In the genomic region with DNA sequence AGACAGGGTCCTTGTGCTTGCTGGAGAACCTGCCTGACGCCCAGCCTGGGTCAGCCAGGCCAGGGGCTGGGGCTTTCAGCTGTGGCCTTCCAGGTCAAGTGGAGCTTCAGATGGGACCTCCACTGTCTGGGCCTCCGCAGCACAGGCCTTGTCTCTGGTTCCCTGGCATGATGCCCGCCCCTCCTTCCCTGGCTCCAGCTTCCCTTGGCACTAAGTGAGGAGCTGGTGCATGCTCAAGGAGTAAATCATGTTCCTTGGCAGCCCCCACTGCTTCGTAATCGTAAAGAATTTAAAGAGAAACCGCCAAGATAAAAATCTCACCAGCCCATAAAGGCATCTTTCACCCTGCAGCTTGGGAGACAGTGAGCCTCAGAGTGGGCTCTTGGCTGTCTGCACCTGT, we compare ENCODE assay signal across 10 cellular contexts. TPM values are rescaled to one million over a fixed set of nuclear protein-coding genes. Genes with fewer than 3 reads are reported as not detected.
DNase-seq lines count a peak whose midpoint lies in the region; ATAC-seq, FAIRE-seq and TF ChIP-seq lines count a peak whose summit lies in the region.
"Had no signal": no experiment of that assay in that cellular context is flagged by ENCODE, and none has a peak within 500 bp of the region (broad histone marks: within the 10 kb centered on the region; RNA-seq: fewer than 3 reads in every experiment).

No MANE protein-coding gene starts in this region.

- H3K27me3 ChIP-seq in astrocyte (ENCODE audit: insufficient read depth, low read length) (no peaks in the 10 kb centered on the region), keratinocyte (ENCODE audit: control insufficient read depth, extremely low read depth, insufficient read depth, low read length) (no peaks in the 10 kb centered on the region), stomach (no peaks in the 10 kb centered on the region)
- no peaks in the 10 kb centered on the region for H3K27me3 ChIP-seq in CD4-positive, alpha-beta T cell (ENCODE audit: control insufficient read depth, insufficient read depth, low read length)

- TF ChIP-seq CTCF in astrocyte (IDR thresholded peaks at IDR 0.05; ENCODE audit: insufficient read depth, low read depth, low read length) (no peak), keratinocyte (optimal IDR thresholded peaks at IDR 0.05 in 1 of 3, IDR thresholded peaks at IDR 0.05 in 1 of 3, conservative IDR thresholded peaks at IDR 0.05 in 1 of 3; ENCODE audit: extremely low read depth in 1 of 3, insufficient read depth in 2 of 3, low read length in 3 of 3) (no peak), stomach (IDR thresholded peaks at IDR 0.05) (no peak)
- TF ChIP-seq CTCF in CD4-positive, alpha-beta T cell (IDR thresholded peaks at IDR 0.05) = no peak

- ATAC-seq in CD4-positive, alpha-beta T cell (ENCODE audit: poor library complexity) = no peak
- ATAC-seq: stimulated activated naive CD8-positive, alpha-beta T cell treated with anti-CD3 and anti-CD28 coated beads, Interleukin-15, amount 100 ng/mL, for 72 hours had no signal

- H3K27ac ChIP-seq in astrocyte (ENCODE audit: low read depth, low read length) (no peak overlapping the region), keratinocyte (ENCODE audit: control insufficient read depth, insufficient read depth, low read length) (peak overlapping the region; percentile 66), stomach (peak overlapping the region; percentile 75 to 90 (median 85))
- no peak overlapping the region for H3K27ac ChIP-seq in CD4-positive, alpha-beta T cell (ENCODE audit: low read depth, low read length)

- peak overlapping the region; percentile 70 for H3K4me2 ChIP-seq in astrocyte (ENCODE audit: low read length)
- H3K4me2 ChIP-seq in keratinocyte (ENCODE audit: control insufficient read depth, extremely low read depth, insufficient read depth, low read depth, low read length) = peak overlapping the region; percentile 68

- H3K9me3 Mint-ChIP-seq in astrocyte (ENCODE audit: unreplicated experiment) = no peaks in the 10 kb centered on the region
- no peaks in the 10 kb centered on the region for H3K9me3 Mint-ChIP-seq in CD4-positive, alpha-beta T cell
- H3K9me3 Mint-ChIP-seq: stimulated activated naive CD8-positive, alpha-beta T cell treated with anti-CD3 and anti-CD28 coated beads, Interleukin-15, amount 100 ng/mL, for 72 hours had no signal

- H4K20me1 ChIP-seq in astrocyte (ENCODE audit: insufficient read depth, low read length) (peaks cover 4% of the 10 kb centered on the region), keratinocyte (ENCODE audit: control insufficient read depth, extremely low read depth, insufficient read depth, low read length) (no peaks in the 10 kb centered on the region)

- POLR2A ChIA-PET in CD4-positive, alpha-beta T cell (lab: Charles Lee) = no interaction called here

- no peak overlapping the region for H3K4me3 Mint-ChIP-seq in astrocyte (ENCODE audit: unreplicated experiment)
- no peak overlapping the region for H3K4me3 Mint-ChIP-seq in CD4-positive, alpha-beta T cell
- H3K4me3 Mint-ChIP-seq: stimulated activated naive CD8-positive, alpha-beta T cell treated with anti-CD3 and anti-CD28 coated beads, Interleukin-15, amount 100 ng/mL, for 72 hours had no signal

- DNase-seq in GM04504 (ENCODE audit: low read depth) (peak; percentile 90), astrocyte (ENCODE audit: low read depth) (peak; percentile 92), keratinocyte (ENCODE audit: low read depth, low spot score) (no peak), stomach (peak; percentile 92), NCI-H2029 (lab: John Stamatoyannopoulos, UW) (no peak), NOMO-1 (lab: John Stamatoyannopoulos, UW; ENCODE audit: unreplicated experiment in 2 of 2) (no peak), T-helper 9 cell (no peak)
- no peak for DNase-seq in CD4-positive, alpha-beta T cell
- DNase-seq: MV-4-11; stimulated activated naive CD8-positive, alpha-beta T cell treated with anti-CD3 and anti-CD28 coated beads, Interleukin-15, amount 100 ng/mL, for 72 hours had no signal

- dilution Hi-C loops in keratinocyte (cut with MboI; ENCODE audit: extremely low pct_ligation_motif_present, low sequenced_read_pairs) = no loop called here

- peaks cover 35% of the 10 kb centered on the region for H3K27me3 Mint-ChIP-seq in astrocyte (ENCODE audit: low read depth, unreplicated experiment)
- H3K27me3 Mint-ChIP-seq in CD4-positive, alpha-beta T cell = peaks cover under 1% of the 10 kb centered on the region
- H3K27me3 Mint-ChIP-seq: stimulated activated naive CD8-positive, alpha-beta T cell treated with anti-CD3 and anti-CD28 coated beads, Interleukin-15, amount 100 ng/mL, for 72 hours had no signal

- H2AFZ ChIP-seq in astrocyte (ENCODE audit: low read depth, low read length) (no peak overlapping the region), keratinocyte (ENCODE audit: control insufficient read depth, low read length) (no peak overlapping the region)

- peaks cover 56% of the 10 kb centered on the region for H3K4me1 ChIP-seq in astrocyte (ENCODE audit: insufficient read depth, low read length)
- peaks cover 99% of the 10 kb centered on the region for H3K4me1 ChIP-seq in keratinocyte (ENCODE audit: control insufficient read depth, extremely low read depth, insufficient read depth, low read length)
- H3K4me1 ChIP-seq in stomach = peaks cover 99 to 100% (median 100%) of the 10 kb centered on the region in 4 donors

- H3K9ac ChIP-seq in astrocyte (ENCODE audit: low read length) (no peak overlapping the region), keratinocyte (ENCODE audit: control insufficient read depth, extremely low read depth, insufficient read depth, low read length) (peak overlapping the region; percentile 38)

- H3K9me3 ChIP-seq in astrocyte (ENCODE audit: insufficient read depth, low read depth, low read length) (no peaks in the 10 kb centered on the region), keratinocyte (ENCODE audit: control insufficient read depth, low read depth, low read length) (no peaks in the 10 kb centered on the region), stomach (no peaks in the 10 kb centered on the region)
- no peaks in the 10 kb centered on the region for H3K9me3 ChIP-seq in CD4-positive, alpha-beta T cell (ENCODE audit: control insufficient read depth, low read length)

- H3K36me3 ChIP-seq in astrocyte (ENCODE audit: insufficient read depth, low read length) = no peaks in the 10 kb centered on the region
- H3K36me3 ChIP-seq in keratinocyte (ENCODE audit: control insufficient read depth in 2 of 2, extremely low read depth in 1 of 2, insufficient read depth in 2 of 2, low read length in 2 of 2) = peaks cover 30 to 58% of the 10 kb centered on the region in 2 experiments
- H3K36me3 ChIP-seq in stomach = no peaks in the 10 kb centered on the region

- TF ChIP-seq EP300 in stomach (IDR thresholded peaks at IDR 0.05) = no peak

- no peak for TF ChIP-seq POLR2A in stomach (IDR thresholded peaks at IDR 0.05)

- H3K4me3 ChIP-seq in astrocyte (ENCODE audit: insufficient read depth, low read depth, low read length) = no peak overlapping the region
- peak overlapping the region in 2 of 3 experiments; percentile 0 to 29 for H3K4me3 ChIP-seq in keratinocyte (ENCODE audit: control insufficient read depth in 2 of 3, extremely low read depth in 1 of 3, insufficient read depth in 2 of 3, low read depth in 1 of 3, low read length in 3 of 3)
- H3K4me3 ChIP-seq in stomach = peak overlapping the region in 1 of 4 donors; percentile 18

- H3K27ac Mint-ChIP-seq in astrocyte (ENCODE audit: unreplicated experiment) = no peak overlapping the region
- no peak overlapping the region for H3K27ac Mint-ChIP-seq in CD4-positive, alpha-beta T cell
- H3K27ac Mint-ChIP-seq: stimulated activated naive CD8-positive, alpha-beta T cell treated with anti-CD3 and anti-CD28 coated beads, Interleukin-15, amount 100 ng/mL, for 72 hours had no signal

- H3K9me1 ChIP-seq in keratinocyte (ENCODE audit: control insufficient read depth, extremely low read depth, insufficient read depth, low read length) = peaks cover 11% of the 10 kb centered on the region

- H3K79me2 ChIP-seq in astrocyte (ENCODE audit: insufficient read depth, low read length) (no peaks in the 10 kb centered on the region), keratinocyte (ENCODE audit: control insufficient read depth, insufficient read depth, low read length) (peaks cover 80% of the 10 kb centered on the region)

- 10 to 39% (median 21%) methylated on average over 5 to 6 of the region's 6 CpGs for WGBS in stomach, 5 donors

- FAIRE-seq in astrocyte (lab: Jason Lieb, UNC) = peak; percentile 55
- peak; percentile 95 for FAIRE-seq in keratinocyte (lab: Jason Lieb, UNC)

- CTCF ChIA-PET in CD4-positive, alpha-beta T cell (lab: Charles Lee) = no interaction called here

- H3K36me3 Mint-ChIP-seq in astrocyte (ENCODE audit: low read depth, unreplicated experiment) = peaks cover 2% of the 10 kb centered on the region
- no peaks in the 10 kb centered on the region for H3K36me3 Mint-ChIP-seq in CD4-positive, alpha-beta T cell (ENCODE audit: low read depth)

- intact Hi-C loops in stomach (cut with DNase I; ENCODE audit: low total_unique reads) = no loop called here
- intact Hi-C loops in CD4-positive, alpha-beta T cell (cut with DNase I, micrococcal nuclease) = loop anchor here in 1 of 2 experiments (10.0 kb wide), 1 partner anchor 231 kb away; no protein-coding TSS in a partner anchor

- H3K4me1 Mint-ChIP-seq in astrocyte (ENCODE audit: low read depth, unreplicated experiment) = peaks cover 8% of the 10 kb centered on the region
- no peaks in the 10 kb centered on the region for H3K4me1 Mint-ChIP-seq in CD4-positive, alpha-beta T cell (ENCODE audit: low read depth)
- H3K4me1 Mint-ChIP-seq: stimulated activated naive CD8-positive, alpha-beta T cell treated with anti-CD3 and anti-CD28 coated beads, Interleukin-15, amount 100 ng/mL, for 72 hours had no signal

RNA-seq across cellular contexts. Expression of gene SEMA3F, which starts 8.9 kb away (rescaled TPM):
- total RNA-seq in astrocyte (5.1 and 6.6 TPM in 2 replicates), stomach (10 to 100 TPM; 11.9 to 34.5 (median 31.2) TPM)
- polyA plus RNA-seq in keratinocyte (72.8 to 115 TPM (median 102 TPM) in 3 replicates), stomach (10 to 100 TPM in 2 of 3 donors, 1 to 10 TPM in 1; 8.9 to 33.8 (median 14.6) TPM)
- 60.9 TPM for polyA plus RNA-seq in keratinocyte (2011; ENCODE audit: low read depth)
- 49.7 and 82.2 TPM in 2 replicates for polyA plus RNA-seq in keratinocyte (2011; cell fraction: cytosol; rRNA removed)
- polyA plus RNA-seq in keratinocyte (2011; cell fraction: nucleus; rRNA removed) = 173 and 208 TPM in 2 replicates
- 94.6 and 131 TPM in 2 replicates for polyA plus RNA-seq in keratinocyte (2012; ENCODE audit: low replicate concordance)
- polyA minus RNA-seq in keratinocyte = 197 to 339 TPM (median 220 TPM) in 3 replicates
- polyA minus RNA-seq in keratinocyte (2011; cell fraction: cytosol; rRNA and poly(A)+ RNA removed) = 180 TPM
- polyA minus RNA-seq in keratinocyte (2011; cell fraction: nucleus; rRNA and poly(A)+ RNA removed) = 209 and 249 TPM in 2 replicates
- 1 to 10 TPM in 1 of 2 experiments, under 1 TPM in 1; 0.22 to 1.1 TPM for total RNA-seq in CD4-positive, alpha-beta T cell

RNA-seq across cellular contexts. Expression of gene GNAT1, which starts 27.4 kb away (rescaled TPM):
- total RNA-seq in astrocyte = not detected in 2 replicates
- 0.05 to 0.12 TPM in 2 of 3 replicates, not detected in the other for polyA plus RNA-seq in keratinocyte
- not detected for polyA plus RNA-seq in keratinocyte (2011; ENCODE audit: low read depth)
- not detected in 2 replicates for polyA plus RNA-seq in keratinocyte (2011; cell fraction: cytosol; rRNA removed)
- 0.40 and 0.56 TPM in 2 replicates for polyA plus RNA-seq in keratinocyte (2011; cell fraction: nucleus; rRNA removed)
- not detected in 2 replicates for polyA plus RNA-seq in keratinocyte (2012; ENCODE audit: low replicate concordance)
- 0.13 to 0.86 TPM in 2 of 3 replicates, not detected in the other for polyA minus RNA-seq in keratinocyte
- polyA minus RNA-seq in keratinocyte (2011; cell fraction: cytosol; rRNA and poly(A)+ RNA removed) = not detected
- 0.32 and 0.47 TPM in 2 replicates for polyA minus RNA-seq in keratinocyte (2011; cell fraction: nucleus; rRNA and poly(A)+ RNA removed)
- not detected for total RNA-seq in stomach
- polyA plus RNA-seq in stomach = not detected
- total RNA-seq in CD4-positive, alpha-beta T cell = under 1 TPM; 0.11 to 0.28 TPM

RNA-seq across cellular contexts. Expression of gene SLC38A3, which starts 41.0 kb away (rescaled TPM):
- total RNA-seq in astrocyte (0.68 and 1.9 TPM in 2 replicates), stomach (1 to 10 TPM in 1 of 5 donors, not detected in 4; 3.1 TPM)
- polyA plus RNA-seq in keratinocyte (not detected in 3 replicates), stomach (1 to 10 TPM in 1 of 3 donors, under 1 TPM in 2; 0.15 to 1.1 (median 0.93) TPM)
- polyA plus RNA-seq in keratinocyte (2011; ENCODE audit: low read depth) = 0.22 TPM
- 0.02 and 0.12 TPM in 2 replicates for polyA plus RNA-seq in keratinocyte (2011; cell fraction: cytosol; rRNA removed)
- polyA plus RNA-seq in keratinocyte (2011; cell fraction: nucleus; rRNA removed) = 0.12 and 0.36 TPM in 2 replicates
- 0.39 TPM in 1 of 2 replicates, not detected in the other for polyA plus RNA-seq in keratinocyte (2012; ENCODE audit: low replicate concordance)
- not detected in 3 replicates for polyA minus RNA-seq in keratinocyte
- not detected for polyA minus RNA-seq in keratinocyte (2011; cell fraction: cytosol; rRNA and poly(A)+ RNA removed)
- polyA minus RNA-seq in keratinocyte (2011; cell fraction: nucleus; rRNA and poly(A)+ RNA removed) = 0.32 TPM in 1 of 2 replicates, not detected in the other
- 1 to 10 TPM; 1.0 to 1.1 TPM for total RNA-seq in CD4-positive, alpha-beta T cell

Comparison
In these comparisons a context has a peak if more than half of its experiments do, and no peak if none do; other contexts are left out.
1. DNase-seq: peak in GM04504 (single experiment), astrocyte (single experiment) and stomach (single experiment); none in keratinocyte (single experiment), NCI-H2029 (single experiment), NOMO-1 (0 of 2), CD4-positive, alpha-beta T cell (0 of 10) and T-helper 9 cell (single experiment).
2. H3K27ac ChIP-seq: peak in keratinocyte (single experiment) and stomach (5 of 5); none in astrocyte (single experiment) and CD4-positive, alpha-beta T cell (single experiment).